In the genomic region with DNA sequence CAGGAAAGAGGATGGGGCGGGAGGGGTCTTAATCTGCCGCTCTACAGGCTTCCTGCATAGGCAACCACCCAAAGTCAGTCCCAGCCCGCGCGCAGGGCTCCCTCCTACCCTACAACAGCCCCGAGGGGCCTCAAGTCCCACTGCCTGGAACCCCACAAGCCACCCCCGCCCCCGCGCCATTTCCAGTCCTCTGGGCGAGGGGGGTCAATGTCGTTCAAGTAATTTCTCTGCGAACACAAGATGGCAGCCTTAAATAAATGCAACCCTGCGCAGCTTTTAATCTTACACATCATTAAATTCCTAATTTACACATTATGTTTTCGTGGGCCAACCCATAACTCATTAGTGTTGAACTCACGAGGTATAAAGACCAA, we compare ENCODE assay signal across 1 cellular context.
TF ChIP-seq lines count a peak whose summit lies in the region.

No MANE protein-coding gene starts in this region.

TF ChIP-seq in WTC11, 78 proteins besides CTCF, POLR2A, EP300 and RAD21 (continued from another document):
- TF ChIP-seq, protein P1, sequence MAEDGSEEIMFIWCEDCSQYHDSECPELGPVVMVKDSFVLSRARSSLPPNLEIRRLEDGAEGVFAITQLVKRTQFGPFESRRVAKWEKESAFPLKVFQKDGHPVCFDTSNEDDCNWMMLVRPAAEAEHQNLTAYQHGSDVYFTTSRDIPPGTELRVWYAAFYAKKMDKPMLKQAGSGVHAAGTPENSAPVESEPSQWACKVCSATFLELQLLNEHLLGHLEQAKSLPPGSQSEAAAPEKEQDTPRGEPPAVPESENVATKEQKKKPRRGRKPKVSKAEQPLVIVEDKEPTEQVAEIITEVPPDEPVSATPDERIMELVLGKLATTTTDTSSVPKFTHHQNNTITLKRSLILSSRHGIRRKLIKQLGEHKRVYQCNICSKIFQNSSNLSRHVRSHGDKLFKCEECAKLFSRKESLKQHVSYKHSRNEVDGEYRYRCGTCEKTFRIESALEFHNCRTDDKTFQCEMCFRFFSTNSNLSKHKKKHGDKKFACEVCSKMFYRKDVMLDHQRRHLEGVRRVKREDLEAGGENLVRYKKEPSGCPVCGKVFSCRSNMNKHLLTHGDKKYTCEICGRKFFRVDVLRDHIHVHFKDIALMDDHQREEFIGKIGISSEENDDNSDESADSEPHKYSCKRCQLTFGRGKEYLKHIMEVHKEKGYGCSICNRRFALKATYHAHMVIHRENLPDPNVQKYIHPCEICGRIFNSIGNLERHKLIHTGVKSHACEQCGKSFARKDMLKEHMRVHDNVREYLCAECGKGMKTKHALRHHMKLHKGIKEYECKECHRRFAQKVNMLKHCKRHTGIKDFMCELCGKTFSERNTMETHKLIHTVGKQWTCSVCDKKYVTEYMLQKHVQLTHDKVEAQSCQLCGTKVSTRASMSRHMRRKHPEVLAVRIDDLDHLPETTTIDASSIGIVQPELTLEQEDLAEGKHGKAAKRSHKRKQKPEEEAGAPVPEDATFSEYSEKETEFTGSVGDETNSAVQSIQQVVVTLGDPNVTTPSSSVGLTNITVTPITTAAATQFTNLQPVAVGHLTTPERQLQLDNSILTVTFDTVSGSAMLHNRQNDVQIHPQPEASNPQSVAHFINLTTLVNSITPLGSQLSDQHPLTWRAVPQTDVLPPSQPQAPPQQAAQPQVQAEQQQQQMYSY (CRISPR knock-in tag; IDR thresholded peaks at IDR 0.05), result no peak
- TF ChIP-seq MYBL2 (CRISPR knock-in tag; IDR thresholded peaks at IDR 0.05), result no peak
- TF ChIP-seq, protein P2, sequence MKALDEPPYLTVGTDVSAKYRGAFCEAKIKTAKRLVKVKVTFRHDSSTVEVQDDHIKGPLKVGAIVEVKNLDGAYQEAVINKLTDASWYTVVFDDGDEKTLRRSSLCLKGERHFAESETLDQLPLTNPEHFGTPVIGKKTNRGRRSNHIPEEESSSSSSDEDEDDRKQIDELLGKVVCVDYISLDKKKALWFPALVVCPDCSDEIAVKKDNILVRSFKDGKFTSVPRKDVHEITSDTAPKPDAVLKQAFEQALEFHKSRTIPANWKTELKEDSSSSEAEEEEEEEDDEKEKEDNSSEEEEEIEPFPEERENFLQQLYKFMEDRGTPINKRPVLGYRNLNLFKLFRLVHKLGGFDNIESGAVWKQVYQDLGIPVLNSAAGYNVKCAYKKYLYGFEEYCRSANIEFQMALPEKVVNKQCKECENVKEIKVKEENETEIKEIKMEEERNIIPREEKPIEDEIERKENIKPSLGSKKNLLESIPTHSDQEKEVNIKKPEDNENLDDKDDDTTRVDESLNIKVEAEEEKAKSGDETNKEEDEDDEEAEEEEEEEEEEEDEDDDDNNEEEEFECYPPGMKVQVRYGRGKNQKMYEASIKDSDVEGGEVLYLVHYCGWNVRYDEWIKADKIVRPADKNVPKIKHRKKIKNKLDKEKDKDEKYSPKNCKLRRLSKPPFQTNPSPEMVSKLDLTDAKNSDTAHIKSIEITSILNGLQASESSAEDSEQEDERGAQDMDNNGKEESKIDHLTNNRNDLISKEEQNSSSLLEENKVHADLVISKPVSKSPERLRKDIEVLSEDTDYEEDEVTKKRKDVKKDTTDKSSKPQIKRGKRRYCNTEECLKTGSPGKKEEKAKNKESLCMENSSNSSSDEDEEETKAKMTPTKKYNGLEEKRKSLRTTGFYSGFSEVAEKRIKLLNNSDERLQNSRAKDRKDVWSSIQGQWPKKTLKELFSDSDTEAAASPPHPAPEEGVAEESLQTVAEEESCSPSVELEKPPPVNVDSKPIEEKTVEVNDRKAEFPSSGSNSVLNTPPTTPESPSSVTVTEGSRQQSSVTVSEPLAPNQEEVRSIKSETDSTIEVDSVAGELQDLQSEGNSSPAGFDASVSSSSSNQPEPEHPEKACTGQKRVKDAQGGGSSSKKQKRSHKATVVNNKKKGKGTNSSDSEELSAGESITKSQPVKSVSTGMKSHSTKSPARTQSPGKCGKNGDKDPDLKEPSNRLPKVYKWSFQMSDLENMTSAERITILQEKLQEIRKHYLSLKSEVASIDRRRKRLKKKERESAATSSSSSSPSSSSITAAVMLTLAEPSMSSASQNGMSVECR (CRISPR knock-in tag; IDR thresholded peaks at IDR 0.05; ENCODE audit: borderline replicate concordance), result no peak
